ENCODE assay signal across 8 cellular contexts in genomic region chr4:52051615-52052474, GRCh38. TPM values are rescaled to one million over a fixed set of nuclear protein-coding genes. Genes with fewer than 3 reads are reported as not detected.
DNase-seq lines count a peak whose midpoint lies in the region; ATAC-seq, FAIRE-seq and TF ChIP-seq lines count a peak whose summit lies in the region.

No MANE protein-coding gene starts in this region.

- peak overlapping the region; percentile 84 for H3K27ac ChIP-seq in smooth muscle cell (ENCODE audit: low read depth)

- WGBS in smooth muscle cell (ENCODE audit: low lambda C conversion rate): 5% methylated on average over 46 of the region's 46 CpGs

- DNase-seq in AG04449 (ENCODE audit: low read depth, low spot score) (peak; percentile 45), GM12892 (ENCODE audit: insufficient read length) (peak; percentile 34), NCI-H524 treated with DMSO at 0.1 percent for 48 hours (lab: John Stamatoyannopoulos, UW) (peak; percentile 22), bronchial epithelial cell (ENCODE audit: low read depth) (peak; percentile 95), iPS-NIHi7 (ENCODE audit: extremely low spot score) (peak; percentile 95), smooth muscle cell (lab: John Stamatoyannopoulos, UW; ENCODE audit: unreplicated experiment) (peak; percentile 49), erythroblast (lab: John Stamatoyannopoulos, UW) (no peak)

- peaks cover 7% of the 10 kb centered on the region for H3F3A ChIP-seq in smooth muscle cell (ENCODE audit: low read depth)

- peak; percentile 81 for FAIRE-seq in GM12892 (lab: Jason Lieb, UNC)
- FAIRE-seq in bronchial epithelial cell (lab: Jason Lieb, UNC): no peak

- TF ChIP-seq POLR2A in GM12892 (IDR thresholded peaks at IDR 0.05; ENCODE audit: low read depth, low read length) (no peak), erythroblast (IDR thresholded peaks at IDR 0.05; ENCODE audit: low read length) (no peak)

- CTCF ChIA-PET in AG04449 (lab: Yijun Ruan, JAX): no interaction called here

- peak overlapping the region; percentile 90 for H3K4me2 ChIP-seq in smooth muscle cell

- H3K9ac ChIP-seq in smooth muscle cell (ENCODE audit: low read depth): peak overlapping the region; percentile 79

- H3K36me3 ChIP-seq in bronchial epithelial cell (ENCODE audit: control insufficient read depth, insufficient read depth, low read length) (no peaks in the 10 kb centered on the region), smooth muscle cell (ENCODE audit: low read depth) (no peaks in the 10 kb centered on the region)

- ATAC-seq in HG02870 (IDR thresholded peaks at IDR 0.05; ENCODE audit: unreplicated experiment): peak; percentile 53

- no peaks in the 10 kb centered on the region for H4K20me1 ChIP-seq in smooth muscle cell (ENCODE audit: low read depth)

- POLR2A ChIA-PET in AG04449 (lab: Yijun Ruan, JAX): interaction anchor here (1.5 kb wide), 1 partner anchor 14 kb away, joined by 4 read pairs; the partner anchor contains the start of gene SGCB

- H3K4me1 ChIP-seq in smooth muscle cell (ENCODE audit: low read depth): peaks cover 21% of the 10 kb centered on the region

- no peaks in the 10 kb centered on the region for H3K79me2 ChIP-seq in smooth muscle cell (ENCODE audit: low read depth)

- H3K4me3 ChIP-seq in AG04449 (ENCODE audit: low read depth, low read length) (peak overlapping the region; percentile 64), bronchial epithelial cell (ENCODE audit: low read depth, low read length) (peak overlapping the region; percentile 92), smooth muscle cell (peak overlapping the region; percentile 70)

- H3K27me3 ChIP-seq in bronchial epithelial cell (ENCODE audit: control insufficient read depth, insufficient read depth, low read length): no peaks in the 10 kb centered on the region
- no peaks in the 10 kb centered on the region for H3K27me3 ChIP-seq in smooth muscle cell (ENCODE audit: low read depth)

- no peaks in the 10 kb centered on the region for H3K9me3 ChIP-seq in smooth muscle cell (replicated peaks; ENCODE audit: low read depth)

- peak overlapping the region; percentile 87 for H2AFZ ChIP-seq in smooth muscle cell (ENCODE audit: low read depth)

- TF ChIP-seq CTCF in AG04449 (IDR thresholded peaks at IDR 0.05; ENCODE audit: insufficient read depth, low read length, missing control alignments) (no peak), bronchial epithelial cell (IDR thresholded peaks at IDR 0.05; ENCODE audit: insufficient read depth, low read length, severe bottlenecking) (no peak), smooth muscle cell (IDR thresholded peaks at IDR 0.05; ENCODE audit: borderline replicate concordance, insufficient read depth, poor library complexity, severe bottlenecking) (no peak)

RNA-seq across cellular contexts. Expression of gene SPATA18, which starts 0.7 kb away (rescaled TPM):
- 2.2 TPM for polyA plus RNA-seq in GM12892 (2012; ENCODE audit: missing spikeins)
- total RNA-seq in bronchial epithelial cell: 11.8 and 16.1 TPM in 2 replicates
- 19.7 and 21.2 TPM in 2 replicates for total RNA-seq in smooth muscle cell
- polyA plus RNA-seq in smooth muscle cell: 8.9 and 13.3 TPM in 2 replicates

RNA-seq across cellular contexts. Expression of gene SGCB, which starts 13.7 kb away (rescaled TPM):
- polyA plus RNA-seq in GM12892 (2012; ENCODE audit: missing spikeins): 4.2 TPM
- total RNA-seq in bronchial epithelial cell (7.2 and 7.6 TPM in 2 replicates), smooth muscle cell (35.9 and 43.9 TPM in 2 replicates)
- 40.3 and 57.3 TPM in 2 replicates for polyA plus RNA-seq in smooth muscle cell

RNA-seq across cellular contexts. Expression of gene LRRC66, which starts 31.7 kb away (rescaled TPM):
- not detected for polyA plus RNA-seq in GM12892 (2012; ENCODE audit: missing spikeins)
- 0.26 and 0.51 TPM in 2 replicates for total RNA-seq in bronchial epithelial cell
- 0.45 and 0.85 TPM in 2 replicates for total RNA-seq in smooth muscle cell
- 0.46 TPM in 1 of 2 replicates, not detected in the other for polyA plus RNA-seq in smooth muscle cell

Comparison
In these comparisons a context has a peak if more than half of its experiments do, and no peak if none do; other contexts are left out.
1. DNase-seq: peak in AG04449 (single experiment), GM12892 (single experiment), NCI-H524 treated with DMSO at 0.1 percent for 48 hours (single experiment), bronchial epithelial cell (single experiment), iPS-NIHi7 (single experiment) and smooth muscle cell (single experiment); none in erythroblast (0 of 2).
2. Peak in every context shown above with its lines, with median percentiles within 50 percentile points of each other: H3K4me3 ChIP-seq.